In genomic region chr2:86311879-86312278, GRCh38 we compare ENCODE assay signal across 7 cellular contexts. TPM values are rescaled to one million over a fixed set of nuclear protein-coding genes. Genes with fewer than 3 reads are reported as not detected.
"Had no signal": no experiment of that assay in that cellular context is flagged by ENCODE, and none has a peak within 500 bp of the region (broad histone marks: within the 10 kb centered on the region; RNA-seq: fewer than 3 reads in every experiment).

No MANE protein-coding gene starts in this region.

- H3K9me3 Mint-ChIP-seq: GM23338, H9, HFFc6 had no signal

- H3K27ac Mint-ChIP-seq: GM23338, H9, HFFc6 had no signal

- H3K4me3 Mint-ChIP-seq: GM23338, H9, HFFc6 had no signal

- ATAC-seq: GM23338, HCT116, K562 had no signal

- H3K4me1 Mint-ChIP-seq: GM23338, H9 had no signal

- DNase-seq: H9, HFFc6, IMR-90 had no signal

- H3K4me3 ChIP-seq: GM23338, K562 had no signal

RNA-seq across cellular contexts. Expression of gene REEP1, which starts 25.5 kb away (rescaled TPM):
- total RNA-seq: HT-29 had no signal
